Comparison of ENCODE assay signal across 1 cellular context in genomic region chr22:19152942-19153883, GRCh38.
TF ChIP-seq lines count a peak whose summit lies in the region.

No MANE protein-coding gene starts in this region.

TF ChIP-seq in K562, 482 proteins besides CTCF, POLR2A, EP300 and RAD21 (continued from another document and continues in another):
- no peak for TF ChIP-seq ZBTB33 (CRISPR knock-in tag; IDR thresholded peaks at IDR 0.05)
- no peak for TF ChIP-seq ZBTB8A (IDR thresholded peaks at IDR 0.05; ENCODE audit: partially characterized antibody)
- TF ChIP-seq BRD9 (IDR thresholded peaks at IDR 0.05; ENCODE audit: low read depth, partially characterized antibody) = no peak
- TF ChIP-seq ZNF354B (CRISPR knock-in tag; IDR thresholded peaks at IDR 0.05) = no peak
- TF ChIP-seq E2F3 (CRISPR knock-in tag; IDR thresholded peaks at IDR 0.05) = no peak
- no peak for TF ChIP-seq SMARCB1 (IDR thresholded peaks at IDR 0.05; ENCODE audit: insufficient read length, low read depth)
- TF ChIP-seq ZNF143 (CRISPR knock-in tag; IDR thresholded peaks at IDR 0.05) = no peak
- no peak for TF ChIP-seq PATZ1 (CRISPR knock-in tag; IDR thresholded peaks at IDR 0.05; ENCODE audit: borderline replicate concordance)
- no peak for TF ChIP-seq ZNF224 (CRISPR knock-in tag; IDR thresholded peaks at IDR 0.05)
- TF ChIP-seq CTBP1 (IDR thresholded peaks at IDR 0.05; ENCODE audit: borderline replicate concordance) = no peak
- TF ChIP-seq FOS (IDR thresholded peaks at IDR 0.05; ENCODE audit: extremely low read depth, insufficient read length) = no peak
- TF ChIP-seq GATAD2A (IDR thresholded peaks at IDR 0.05) = no peak
- TF ChIP-seq HLTF (IDR thresholded peaks at IDR 0.05) = no peak
- no peak for TF ChIP-seq PPARD (CRISPR knock-in tag; IDR thresholded peaks at IDR 0.05)
- peak; percentile 94 for TF ChIP-seq ZNF121 (CRISPR knock-in tag; conservative IDR thresholded peaks at IDR 0.05)
- no peak for TF ChIP-seq ZFP30 (CRISPR knock-in tag; IDR thresholded peaks at IDR 0.05; ENCODE audit: borderline replicate concordance)
- TF ChIP-seq KLF6 (CRISPR knock-in tag; IDR thresholded peaks at IDR 0.05; ENCODE audit: borderline replicate concordance) = no peak
- no peak for TF ChIP-seq CREBBP (IDR thresholded peaks at IDR 0.05; ENCODE audit: low read depth, low read length)
- no peak for TF ChIP-seq SIN3A (IDR thresholded peaks at IDR 0.05; ENCODE audit: borderline replicate concordance in 2 of 2, control insufficient read depth in 1 of 2, low read depth in 2 of 2, low read length in 2 of 2)
- TF ChIP-seq PHTF2 (CRISPR knock-in tag; IDR thresholded peaks at IDR 0.05) = 0 out of 2 replicates have a peak, but pooled peaks have one; percentile 35
- no peak for TF ChIP-seq MED1 (CRISPR knock-in tag; IDR thresholded peaks at IDR 0.05; ENCODE audit: borderline replicate concordance)
- TF ChIP-seq MITF (IDR thresholded peaks at IDR 0.05) = 0 out of 2 replicates have a peak, but pooled peaks have one; percentile 25
- TF ChIP-seq MCM3 (IDR thresholded peaks at IDR 0.05) = 0 out of 2 replicates have a peak, but pooled peaks have one; percentile 60
- TF ChIP-seq SNIP1 (IDR thresholded peaks at IDR 0.05; ENCODE audit: low read depth) = no peak
- no peak for TF ChIP-seq ZNF175 (CRISPR knock-in tag; IDR thresholded peaks at IDR 0.05; ENCODE audit: low read depth)
- no peak for TF ChIP-seq ATF1 (CRISPR knock-in tag; IDR thresholded peaks at IDR 0.05)
- TF ChIP-seq ATF1 (tag; IDR thresholded peaks at IDR 0.05) = no peak
- no peak for TF ChIP-seq PTBP1 (IDR thresholded peaks at IDR 0.05; ENCODE audit: low read depth, low read length)
- TF ChIP-seq CBX2 (IDR thresholded peaks at IDR 0.05; ENCODE audit: insufficient read depth, low read length, poor library complexity, severe bottlenecking) = no peak
- peak; percentile 18 for TF ChIP-seq TBP (optimal IDR thresholded peaks at IDR 0.05; ENCODE audit: low read depth, low read length)
- TF ChIP-seq HNRNPH1 (optimal IDR thresholded peaks at IDR 0.05; ENCODE audit: low read depth, low read length) = no peak
- 0 out of 2 replicates have a peak, but pooled peaks have one; percentile 14 for TF ChIP-seq HNRNPUL1 (IDR thresholded peaks at IDR 0.05; ENCODE audit: low read length)
- no peak for TF ChIP-seq NELFE (IDR thresholded peaks at IDR 0.05; ENCODE audit: insufficient read depth, insufficient read length)
- no peak for TF ChIP-seq BRCA1 (IDR thresholded peaks at IDR 0.05)
- no peak for TF ChIP-seq BRCA1 (CRISPR knock-in tag; IDR thresholded peaks at IDR 0.05)
- no peak for TF ChIP-seq MAFF (IDR thresholded peaks at IDR 0.05; ENCODE audit: low read length)
- no peak for TF ChIP-seq TCF7 (IDR thresholded peaks at IDR 0.05; ENCODE audit: borderline replicate concordance)
- TF ChIP-seq HOXB6 (CRISPR knock-in tag; IDR thresholded peaks at IDR 0.05; ENCODE audit: borderline replicate concordance) = no peak
- TF ChIP-seq RNF219 (CRISPR knock-in tag; IDR thresholded peaks at IDR 0.05) = no peak
- TF ChIP-seq TFAM (CRISPR knock-in tag; conservative IDR thresholded peaks at IDR 0.05) = no peak
- TF ChIP-seq ATF2 (CRISPR knock-in tag; IDR thresholded peaks at IDR 0.05) = no peak
- TF ChIP-seq THAP7 (CRISPR knock-in tag; IDR thresholded peaks at IDR 0.05) = no peak
- no peak for TF ChIP-seq ZBTB40 (IDR thresholded peaks at IDR 0.05)
- no peak for TF ChIP-seq ZBTB40 (CRISPR knock-in tag; IDR thresholded peaks at IDR 0.05)
